22 cellular contexts compared by ENCODE assay signal in genomic region chr16:56349711-56350161, GRCh38.
DNase-seq lines count a peak whose midpoint lies in the region; ATAC-seq, FAIRE-seq and TF ChIP-seq lines count a peak whose summit lies in the region.
"Had no signal": no experiment of that assay in that cellular context is flagged by ENCODE, and none has a peak within 500 bp of the region (broad histone marks: within the 10 kb centered on the region; RNA-seq: fewer than 3 reads in every experiment).

No MANE protein-coding gene starts in this region.

- no peak overlapping the region for H3K4ac ChIP-seq in H1 (replicated peaks; ENCODE audit: insufficient read length, low read depth, low read length)

- no peak overlapping the region for H2AFZ ChIP-seq in H1 (ENCODE audit: low read length)

- H2BK12ac ChIP-seq in H1 (ENCODE audit: low read depth, low read length): no peak overlapping the region

- H3K79me1 ChIP-seq in H1 (ENCODE audit: low read depth, low read length): no peaks in the 10 kb centered on the region; the same call in 1 of the 2 replicates

- H3K4me1 ChIP-seq in heart right ventricle: no peaks in the 10 kb centered on the region
- H3K4me1 ChIP-seq in H1 (replicated peaks in 1 of 4; ENCODE audit: control insufficient read depth in 3 of 4, insufficient read depth in 4 of 4, low read length in 3 of 4): 0 out of 7 replicates have a peak, but pooled peaks cover 0 to 3% (median 0%) of the 10 kb centered on the region in 4 experiments
- H3K4me1 ChIP-seq in mucosa of descending colon (ENCODE audit: low read depth): no peaks in the 10 kb centered on the region
- H3K4me1 ChIP-seq in upper lobe of right lung: no peaks in the 10 kb centered on the region
- H3K4me1 ChIP-seq: Peyer's patch had no signal

- H3K9me3 ChIP-seq in heart right ventricle (no peaks in the 10 kb centered on the region), H1 (ENCODE audit: insufficient read depth in 2 of 2, low read depth in 1 of 2, low read length in 1 of 2) (no peaks in the 10 kb centered on the region), mucosa of descending colon (no peaks in the 10 kb centered on the region), upper lobe of right lung (no peaks in the 10 kb centered on the region)
- H3K9me3 ChIP-seq: MG63, Peyer's patch had no signal

- H3K27ac ChIP-seq in heart right ventricle: no peak overlapping the region
- no peak overlapping the region for H3K27ac ChIP-seq in H1 (ENCODE audit: low read depth, low read length)
- no peak overlapping the region for H3K27ac ChIP-seq in upper lobe of right lung
- H3K27ac ChIP-seq: Peyer's patch had no signal

- no peaks in the 10 kb centered on the region for H3K79me2 ChIP-seq in H1 (ENCODE audit: control insufficient read depth in 1 of 2, insufficient read depth in 2 of 2, low read length in 2 of 2)

- no peak overlapping the region for H2BK20ac ChIP-seq in H1 (ENCODE audit: low read length)

- no peak overlapping the region for H3K14ac ChIP-seq in H1 (ENCODE audit: insufficient read length)

- CTCF ChIA-PET in H1 (lab: Charles Lee; ENCODE audit: partially characterized antibody): interaction anchor here (0.6 to 2.6 kb wide), 8 partner anchors 9 to 309 kb away, joined by 3 to 8 read pairs (median 4); no protein-coding TSS in a partner anchor

- TF ChIP-seq CTCF in heart right ventricle (IDR thresholded peaks at IDR 0.05) (no peak), H1 (IDR thresholded peaks at IDR 0.05; ENCODE audit: control extremely low read depth in 1 of 3, insufficient read depth in 1 of 3, low read depth in 1 of 3, low read length in 3 of 3) (no peak), mucosa of descending colon (IDR thresholded peaks at IDR 0.05) (no peak), upper lobe of right lung (IDR thresholded peaks at IDR 0.05) (no peak)

- in situ Hi-C loops in G401 (cut with HindIII; ENCODE audit: low sequenced_read_pairs): no loop called here

- no peak overlapping the region for H3K9ac ChIP-seq in H1 (replicated peaks in 1 of 4; ENCODE audit: extremely low read depth in 1 of 4, low read depth in 3 of 4, low read length in 3 of 4)

- no peak for TF ChIP-seq RAD21 in H1 (IDR thresholded peaks at IDR 0.05 in 1 of 2, conservative IDR thresholded peaks at IDR 0.05 in 1 of 2; ENCODE audit: low read depth in 2 of 2, low read length in 2 of 2)

- H3K4me3 ChIP-seq in heart right ventricle (no peak overlapping the region), H1 (ENCODE audit: extremely low read depth in 1 of 4, insufficient read depth in 2 of 4, low read depth in 3 of 4, low read length in 4 of 4) (no peak overlapping the region), mucosa of descending colon (no peak overlapping the region), upper lobe of right lung (no peak overlapping the region)
- H3K4me3 ChIP-seq: K562, MG63, Peyer's patch had no signal

- H4K91ac ChIP-seq in H1 (replicated peaks; ENCODE audit: insufficient read length, low read length): no peak overlapping the region

- H3K23ac ChIP-seq in H1 (ENCODE audit: insufficient read length): no peak overlapping the region

- no peak overlapping the region for H3K4me2 ChIP-seq in H1 (ENCODE audit: insufficient read depth in 1 of 2, low read depth in 2 of 2, low read length in 2 of 2)

- intact Hi-C loops in Right ventricle myocardium superior (cut with DNase I): no loop called here
- intact Hi-C loops in heart right ventricle (cut with DNase I): no loop called here
- intact Hi-C loops in mucosa of descending colon (cut with DNase I, micrococcal nuclease): no loop called here
- intact Hi-C loops in upper lobe of right lung (cut with DNase I): no loop called here

- no peak for TF ChIP-seq POLR2A in H1 (IDR thresholded peaks at IDR 0.05; ENCODE audit: control extremely low read depth in 1 of 2, low read depth in 2 of 2, low read length in 2 of 2)

- H3K56ac ChIP-seq in H1 (replicated peaks; ENCODE audit: insufficient read length, low read depth, low read length): no peak overlapping the region

- TF ChIP-seq EP300 in H1 (IDR thresholded peaks at IDR 0.05; ENCODE audit: borderline replicate concordance in 1 of 2, low read depth in 2 of 2, low read length in 2 of 2): no peak

- POLR2A ChIA-PET in H1 (lab: Charles Lee; ENCODE audit: partially characterized antibody): interaction anchor here (1.3 to 1.8 kb wide), 2 partner anchors 10 to 32 kb away, joined by 3 to 4 read pairs; no protein-coding TSS in a partner anchor

- H2BK5ac ChIP-seq in H1 (ENCODE audit: low read depth, low read length): 0 out of 2 replicates have a peak overlapping the region, but pooled peaks have one; percentile 35

- H4K20me1 ChIP-seq in H1 (replicated peaks in 1 of 2; ENCODE audit: control insufficient read depth in 1 of 2, insufficient read depth in 2 of 2, low read length in 2 of 2): peaks cover 0 to 2% of the 10 kb centered on the region in 2 experiments

- no peaks in the 10 kb centered on the region for H3K23me2 ChIP-seq in H1 (ENCODE audit: low read depth, low read length)

- no peak for ATAC-seq in Right ventricle myocardium superior (ENCODE audit: poor library complexity)
- no peak for ATAC-seq in heart right ventricle
- no peak for ATAC-seq in mucosa of descending colon
- ATAC-seq in upper lobe of right lung: no peak
- ATAC-seq in GM18861 (IDR thresholded peaks at IDR 0.05; ENCODE audit: unreplicated experiment): no peak
- ATAC-seq: K562 had no signal

- H2AK5ac ChIP-seq in H1 (ENCODE audit: low read depth, low read length): no peak overlapping the region

- H3K36me3 ChIP-seq in heart right ventricle (no peaks in the 10 kb centered on the region), H1 (ENCODE audit: control insufficient read depth in 2 of 4, insufficient read depth in 4 of 4, low read length in 3 of 4) (no peaks in the 10 kb centered on the region), mucosa of descending colon (ENCODE audit: low read depth) (no peaks in the 10 kb centered on the region), upper lobe of right lung (no peaks in the 10 kb centered on the region)
- H3K36me3 ChIP-seq: MG63, Peyer's patch had no signal

- no peak for FAIRE-seq in H1 (lab: Jason Lieb, UNC)
- FAIRE-seq: GM18507, GM19239, H54, K562 had no signal

- H2BK15ac ChIP-seq in H1 (ENCODE audit: low read length): no peak overlapping the region

- no peak overlapping the region for H4K5ac ChIP-seq in H1 (ENCODE audit: insufficient read length, low read depth, low read length)

- no peak overlapping the region for H2BK120ac ChIP-seq in H1 (replicated peaks; ENCODE audit: low read depth, low read length)

- DNase-seq in Right ventricle myocardium superior (peak; percentile 24), heart right ventricle (no peak), H1 (ENCODE audit: low read depth in 1 of 2, low spot score in 2 of 2) (no peak), mucosa of descending colon (peak in 2 of 3 donors; percentile 14 to 31), upper lobe of right lung (peak; percentile 36), occipital lobe (lab: John Stamatoyannopoulos, UW) (no peak), G401 (ENCODE audit: low spot score) (no peak)
- DNase-seq: 8988T, C1 segment of cervical spinal cord, GDM1, MG63, NCI-H1417, NCI-H1694 treated with DMSO at 0.1 percent for 48 hours, NCI-H2081 treated with DMSO at 0.1 percent for 48 hours, NCI-H446, NCI-H526 had no signal

- H4K8ac ChIP-seq in H1 (ENCODE audit: extremely low read depth, insufficient read depth, low read length): no peak overlapping the region

- WGBS in heart right ventricle, 2 donors: 93 to 96% methylated on average over 16 of the region's 16 CpGs
- WGBS in H1 (ENCODE audit: extremely low coverage in 1 of 2, insufficient coverage in 1 of 2, insufficient read length in 1 of 2, insufficient replicate concordance in 2 of 2, low coverage in 1 of 2, low lambda C conversion rate in 2 of 2, missing lambda C conversion rate in 1 of 2), 2 experiments: 92% methylated on average over 16 of the region's 16 CpGs; no CpG with 5 or more reads in 1 of the 2 experiments

- no peak overlapping the region for H3K18ac ChIP-seq in H1 (ENCODE audit: extremely low read depth, low read length)

- H3K27me3 ChIP-seq in heart right ventricle: no peaks in the 10 kb centered on the region
- H3K27me3 ChIP-seq in H1 (replicated peaks in 1 of 4; ENCODE audit: control insufficient read depth in 3 of 4, extremely low read depth in 1 of 4, insufficient read depth in 3 of 4, low read length in 3 of 4): no peaks in the 10 kb centered on the region
- no peaks in the 10 kb centered on the region for H3K27me3 ChIP-seq in upper lobe of right lung
- H3K27me3 ChIP-seq: MG63, Peyer's patch had no signal

TF ChIP-seq in H1, 55 proteins besides CTCF, POLR2A, EP300 and RAD21 (continues in another document):
- TF ChIP-seq SIRT6 (IDR thresholded peaks at IDR 0.05; ENCODE audit: low read length): no peak
- TF ChIP-seq JUND (IDR thresholded peaks at IDR 0.05; ENCODE audit: low read length): no peak
- TF ChIP-seq ASH2L (IDR thresholded peaks at IDR 0.05; ENCODE audit: low read length): no peak
- no peak for TF ChIP-seq ATF2 (IDR thresholded peaks at IDR 0.05; ENCODE audit: low read length)
- no peak for TF ChIP-seq CBX8 (IDR thresholded peaks at IDR 0.05; ENCODE audit: borderline replicate concordance, low read depth, low read length)
- TF ChIP-seq, protein P1, sequence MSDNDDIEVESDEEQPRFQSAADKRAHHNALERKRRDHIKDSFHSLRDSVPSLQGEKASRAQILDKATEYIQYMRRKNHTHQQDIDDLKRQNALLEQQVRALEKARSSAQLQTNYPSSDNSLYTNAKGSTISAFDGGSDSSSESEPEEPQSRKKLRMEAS (IDR thresholded peaks at IDR 0.05): no peak
- TF ChIP-seq RBBP5 (IDR thresholded peaks at IDR 0.05; ENCODE audit: borderline replicate concordance, low read depth, low read length): no peak
- no peak for TF ChIP-seq CEBPB (IDR thresholded peaks at IDR 0.05; ENCODE audit: low read depth, low read length)
- TF ChIP-seq MAFK (IDR thresholded peaks at IDR 0.05; ENCODE audit: low read depth, low read length): no peak
- no peak for TF ChIP-seq SAP30 (IDR thresholded peaks at IDR 0.05; ENCODE audit: insufficient read depth, insufficient replicate concordance, low read length)
- TF ChIP-seq CHD1 (IDR thresholded peaks at IDR 0.05; ENCODE audit: low read depth, low read length): no peak
- no peak for TF ChIP-seq GABPA (IDR thresholded peaks at IDR 0.05; ENCODE audit: borderline replicate concordance, insufficient read depth, low read length)
- TF ChIP-seq POU5F1 (IDR thresholded peaks at IDR 0.05; ENCODE audit: low read depth, low read length): no peak
- TF ChIP-seq CREB1 (IDR thresholded peaks at IDR 0.05): no peak

Comparison
In these comparisons a context has a peak if more than half of its experiments do, and no peak if none do; other contexts are left out.
1. DNase-seq: peak in Right ventricle myocardium superior (single experiment), mucosa of descending colon (2 of 3) and upper lobe of right lung (single experiment); none in heart right ventricle (0 of 2), H1 (0 of 2), occipital lobe (single experiment) and G401 (single experiment).